In the genomic region with DNA sequence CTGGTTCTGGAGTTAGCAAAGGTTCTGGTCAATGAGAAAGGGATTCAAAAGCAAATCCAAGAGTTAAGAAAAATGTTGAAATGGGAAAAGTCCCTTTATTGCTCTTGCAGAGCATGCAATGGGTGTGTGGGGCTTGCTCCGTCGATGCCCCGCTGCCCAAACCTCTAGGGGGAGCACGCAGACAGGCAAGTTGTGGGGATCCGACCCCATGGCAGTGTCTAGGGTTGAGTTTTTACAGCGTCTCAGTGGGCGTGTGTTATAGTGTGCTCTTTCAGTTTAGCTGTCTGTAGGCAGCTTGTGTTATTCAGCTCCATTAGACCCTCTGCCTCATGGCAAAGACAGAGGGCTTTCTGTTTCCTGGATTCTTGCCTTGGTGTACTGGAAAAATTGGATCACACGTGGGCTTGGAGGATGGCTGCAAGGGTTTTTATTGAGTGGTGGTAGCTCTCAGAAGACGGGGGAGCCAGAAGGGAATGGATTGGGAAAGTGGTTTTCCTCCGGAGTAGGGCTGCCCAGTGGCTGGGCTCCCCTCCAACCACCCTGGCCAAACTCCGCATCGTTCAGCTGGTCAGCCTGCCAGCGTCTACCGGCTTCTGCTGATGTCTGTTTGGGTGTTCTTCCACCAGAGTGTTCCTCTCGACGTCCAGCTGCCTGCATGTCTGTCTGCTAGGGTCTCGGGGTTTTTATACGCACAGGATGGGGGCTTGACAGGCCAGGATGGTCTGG, we compare ENCODE assay signal across 13 cellular contexts.
A peak's percentile ranks its signal among the peaks of the same experiment; 100 is the strongest.
DNase-seq lines count a peak whose midpoint lies in the region; ATAC-seq, FAIRE-seq and TF ChIP-seq lines count a peak whose summit lies in the region.
"Had no signal": no experiment of that assay in that cellular context is flagged by ENCODE, and none has a peak within 500 bp of the region (broad histone marks: within the 10 kb centered on the region; RNA-seq: fewer than 3 reads in every experiment).

No MANE protein-coding gene starts in this region.

- no peak overlapping the region for H2BK120ac ChIP-seq in H1 (replicated peaks; ENCODE audit: low read depth, low read length)

- TF ChIP-seq CTCF in OCI-LY1 (IDR thresholded peaks at IDR 0.05; ENCODE audit: low read length) = peak; percentile 31; the same call in 1 of the 2 replicates
- peak; percentile 75 to 93 (median 89) for TF ChIP-seq CTCF in H1 (IDR thresholded peaks at IDR 0.05; ENCODE audit: control extremely low read depth in 1 of 3, insufficient read depth in 1 of 3, low read depth in 1 of 3, low read length in 3 of 3)
- no peak for TF ChIP-seq CTCF in PC-9 (conservative IDR thresholded peaks at IDR 0.05)

- TF ChIP-seq POLR2A in H1 (IDR thresholded peaks at IDR 0.05; ENCODE audit: control extremely low read depth in 1 of 2, low read depth in 2 of 2, low read length in 2 of 2) = no peak

- no peak overlapping the region for H3K18ac ChIP-seq in H1 (ENCODE audit: extremely low read depth, low read length)

- no peaks in the 10 kb centered on the region for H3K79me2 ChIP-seq in OCI-LY1 (ENCODE audit: insufficient read depth, low read length)
- no peaks in the 10 kb centered on the region for H3K79me2 ChIP-seq in H1 (ENCODE audit: control insufficient read depth in 1 of 2, insufficient read depth in 2 of 2, low read length in 2 of 2)
- H3K79me2 ChIP-seq in PC-9 (ENCODE audit: low read depth) = no peaks in the 10 kb centered on the region

- no peak for TF ChIP-seq EP300 in H1 (IDR thresholded peaks at IDR 0.05; ENCODE audit: borderline replicate concordance in 1 of 2, low read depth in 2 of 2, low read length in 2 of 2)

- no TSS peak for BruUV-seq in PC-9 (replicated peaks; lab: Mats Ljungman, UMichigan)

- H3K9me3 ChIP-seq in OCI-LY1 (ENCODE audit: low read length) (no peaks in the 10 kb centered on the region), H1 (ENCODE audit: insufficient read depth in 2 of 2, low read depth in 1 of 2, low read length in 1 of 2) (peaks cover 5 to 10% of the 10 kb centered on the region in 2 experiments; a peak in 1 of 4 replicates), PC-9 (ENCODE audit: insufficient read depth, low read depth) (no peaks in the 10 kb centered on the region)

- H3K4me1 ChIP-seq in OCI-LY1 (ENCODE audit: insufficient read depth, low read length, severe bottlenecking) = no peaks in the 10 kb centered on the region
- H3K4me1 ChIP-seq in H1 (replicated peaks in 1 of 4; ENCODE audit: control insufficient read depth in 3 of 4, insufficient read depth in 4 of 4, low read length in 3 of 4) = no peaks in the 10 kb centered on the region
- no peaks in the 10 kb centered on the region for H3K4me1 ChIP-seq in PC-9 (replicated peaks; ENCODE audit: insufficient read depth)

- H3K4me3 ChIP-seq in OCI-LY1 (ENCODE audit: low read depth, low read length, poor library complexity, severe bottlenecking) (no peak overlapping the region), H1 (ENCODE audit: extremely low read depth in 1 of 4, insufficient read depth in 2 of 4, low read depth in 3 of 4, low read length in 4 of 4) (no peak overlapping the region), PC-9 (no peak overlapping the region)

- no peak overlapping the region for H3K56ac ChIP-seq in H1 (replicated peaks; ENCODE audit: insufficient read length, low read depth, low read length)

- no peak overlapping the region for H3K14ac ChIP-seq in H1 (ENCODE audit: insufficient read length)

- H4K5ac ChIP-seq in H1 (ENCODE audit: insufficient read length, low read depth, low read length) = no peak overlapping the region

- POLR2A ChIA-PET in H1 (lab: Charles Lee; ENCODE audit: partially characterized antibody) = interaction anchor here (0.9 kb wide), 1 partner anchor 102 kb away, joined by 3 read pairs; no protein-coding TSS in a partner anchor
- POLR2A ChIA-PET in PC-9 (lab: Charles Lee; ENCODE audit: unreplicated experiment) = no interaction called here

- H2BK5ac ChIP-seq in H1 (ENCODE audit: low read depth, low read length) = no peak overlapping the region

- no peak overlapping the region for H4K8ac ChIP-seq in H1 (ENCODE audit: extremely low read depth, insufficient read depth, low read length)

- no peak overlapping the region for H3K23ac ChIP-seq in H1 (ENCODE audit: insufficient read length)

- no peaks in the 10 kb centered on the region for H3K23me2 ChIP-seq in H1 (ENCODE audit: low read depth, low read length)

- H3K9me2 ChIP-seq in OCI-LY1 (ENCODE audit: low read depth, low read length) = no peaks in the 10 kb centered on the region
- no peaks in the 10 kb centered on the region for H3K9me2 ChIP-seq in PC-9 (ENCODE audit: insufficient read depth)

- H2BK15ac ChIP-seq in H1 (ENCODE audit: low read length) = no peak overlapping the region

- FAIRE-seq in H1 (lab: Jason Lieb, UNC) = peak; percentile 85
- FAIRE-seq: D721Med had no signal

- H3K27me3 ChIP-seq in OCI-LY1 (ENCODE audit: insufficient read depth, low read length) (no peaks in the 10 kb centered on the region), H1 (replicated peaks in 1 of 4; ENCODE audit: control insufficient read depth in 3 of 4, extremely low read depth in 1 of 4, insufficient read depth in 3 of 4, low read length in 3 of 4) (no peaks in the 10 kb centered on the region), PC-9 (ENCODE audit: insufficient read depth, low read depth) (no peaks in the 10 kb centered on the region)

- WGBS in H1 (ENCODE audit: extremely low coverage in 1 of 2, insufficient coverage in 1 of 2, insufficient read length in 1 of 2, insufficient replicate concordance in 2 of 2, low coverage in 1 of 2, low lambda C conversion rate in 2 of 2, missing lambda C conversion rate in 1 of 2), 2 experiments = 66% methylated on average over 18 of the region's 18 CpGs; no CpG with 5 or more reads in 1 of the 2 experiments

- H3K9ac ChIP-seq in OCI-LY1 (ENCODE audit: low read length) (no peak overlapping the region), H1 (replicated peaks in 1 of 4; ENCODE audit: extremely low read depth in 1 of 4, low read depth in 3 of 4, low read length in 3 of 4) (no peak overlapping the region; a peak in 1 of 7 replicates)

- no peak overlapping the region for H3K4ac ChIP-seq in H1 (replicated peaks; ENCODE audit: insufficient read length, low read depth, low read length)

- CTCF ChIA-PET in H1 (lab: Charles Lee; ENCODE audit: partially characterized antibody) = interaction anchor here (0.6 to 1.6 kb wide), 9 partner anchors 10 to 927 kb away, joined by 3 to 6 read pairs (median 4); no protein-coding TSS in a partner anchor
- CTCF ChIA-PET in PC-9 (lab: Charles Lee) = no interaction called here

- no peak overlapping the region for H4K91ac ChIP-seq in H1 (replicated peaks; ENCODE audit: insufficient read length, low read length)

- H2AK5ac ChIP-seq in H1 (ENCODE audit: low read depth, low read length) = no peak overlapping the region

- peak; percentile 39 for DNase-seq in Ammon's horn (ENCODE audit: low spot score)
- peak; percentile 44 to 78 for DNase-seq in H1 (ENCODE audit: low read depth in 1 of 2, low spot score in 2 of 2)
- peak; percentile 35 for DNase-seq in midbrain (lab: John Stamatoyannopoulos, UW)
- no peak for DNase-seq in glomerular visceral epithelial cell (ENCODE audit: extremely low spot score)
- DNase-seq in PC-9 = no peak
- DNase-seq in DMS 273 (lab: John Stamatoyannopoulos, UW; ENCODE audit: unreplicated experiment) = no peak
- DNase-seq: kidney glomerular epithelial cell; naive thymus-derived CD8-positive, alpha-beta T cell; NCI-H446; SIG-M5 had no signal

- no peaks in the 10 kb centered on the region for H3K36me3 ChIP-seq in OCI-LY1 (ENCODE audit: insufficient read depth, low read length)
- H3K36me3 ChIP-seq in H1 (ENCODE audit: control insufficient read depth in 2 of 4, insufficient read depth in 4 of 4, low read length in 3 of 4) = no peaks in the 10 kb centered on the region; a peak in 1 of 8 replicates
- H3K36me3 ChIP-seq in PC-9 (ENCODE audit: low read depth) = no peaks in the 10 kb centered on the region

- H2BK12ac ChIP-seq in H1 (ENCODE audit: low read depth, low read length) = 0 out of 2 replicates have a peak overlapping the region, but pooled peaks have one; percentile 2

- H3K27ac ChIP-seq in OCI-LY1 (ENCODE audit: low read depth, low read length, poor library complexity, severe bottlenecking) (no peak overlapping the region), H1 (ENCODE audit: low read depth, low read length) (no peak overlapping the region), PC-9 (no peak overlapping the region)

- H3F3A ChIP-seq in OCI-LY1 (ENCODE audit: insufficient read depth, low read length) (no peaks in the 10 kb centered on the region), PC-9 (ENCODE audit: insufficient read depth, low read depth) (no peaks in the 10 kb centered on the region)

- H3K79me1 ChIP-seq in H1 (ENCODE audit: low read depth, low read length) = no peaks in the 10 kb centered on the region

- peak; percentile 83 to 87 for TF ChIP-seq RAD21 in H1 (IDR thresholded peaks at IDR 0.05 in 1 of 2, conservative IDR thresholded peaks at IDR 0.05 in 1 of 2; ENCODE audit: low read depth in 2 of 2, low read length in 2 of 2)

- H2AFZ ChIP-seq in OCI-LY1 (ENCODE audit: low read length) (no peak overlapping the region), H1 (ENCODE audit: low read length) (peak overlapping the region; percentile 94), PC-9 (no peak overlapping the region)

- H3K4me2 ChIP-seq in OCI-LY1 (ENCODE audit: low read length) = no peak overlapping the region
- H3K4me2 ChIP-seq in H1 (ENCODE audit: insufficient read depth in 1 of 2, low read depth in 2 of 2, low read length in 2 of 2) = no peak overlapping the region
- H3K4me2 ChIP-seq in PC-9 = no peak overlapping the region

- no peaks in the 10 kb centered on the region for H4K20me1 ChIP-seq in OCI-LY1 (ENCODE audit: insufficient read depth, low read length)
- no peaks in the 10 kb centered on the region for H4K20me1 ChIP-seq in H1 (replicated peaks in 1 of 2; ENCODE audit: control insufficient read depth in 1 of 2, insufficient read depth in 2 of 2, low read length in 2 of 2)
- H4K20me1 ChIP-seq in PC-9 (ENCODE audit: insufficient read depth) = no peaks in the 10 kb centered on the region

- ATAC-seq in GM21423 (IDR thresholded peaks at IDR 0.05; ENCODE audit: unreplicated experiment) = no peak
- ATAC-seq: naive thymus-derived CD8-positive, alpha-beta T cell had no signal

- intact Hi-C loops in PC-9 (cut with micrococcal nuclease; ENCODE audit: unreplicated experiment) = no loop called here

- H2BK20ac ChIP-seq in H1 (ENCODE audit: low read length) = no peak overlapping the region

TF ChIP-seq in H1, 55 proteins besides CTCF, POLR2A, EP300 and RAD21:
- TF ChIP-seq, protein P1, sequence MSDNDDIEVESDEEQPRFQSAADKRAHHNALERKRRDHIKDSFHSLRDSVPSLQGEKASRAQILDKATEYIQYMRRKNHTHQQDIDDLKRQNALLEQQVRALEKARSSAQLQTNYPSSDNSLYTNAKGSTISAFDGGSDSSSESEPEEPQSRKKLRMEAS (IDR thresholded peaks at IDR 0.05) = 0 out of 2 replicates have a peak, but pooled peaks have one; percentile 32
- peak; percentile 41; the same call in 1 of the 2 replicates for TF ChIP-seq CREB1 (IDR thresholded peaks at IDR 0.05)
- no peak for TF ChIP-seq CHD2 (IDR thresholded peaks at IDR 0.05; ENCODE audit: low read length)
TF ChIP-seq in H1: peak in this region for 2.

Comparison
In these comparisons a context has a peak if more than half of its experiments do, and no peak if none do; other contexts are left out.
1. DNase-seq: peak in Ammon's horn (single experiment), H1 (2 of 2) and midbrain (single experiment); none in glomerular visceral epithelial cell (single experiment), PC-9 (0 of 2) and DMS 273 (single experiment).